ENCODE assay signal across 8 cellular contexts in the genomic region with DNA sequence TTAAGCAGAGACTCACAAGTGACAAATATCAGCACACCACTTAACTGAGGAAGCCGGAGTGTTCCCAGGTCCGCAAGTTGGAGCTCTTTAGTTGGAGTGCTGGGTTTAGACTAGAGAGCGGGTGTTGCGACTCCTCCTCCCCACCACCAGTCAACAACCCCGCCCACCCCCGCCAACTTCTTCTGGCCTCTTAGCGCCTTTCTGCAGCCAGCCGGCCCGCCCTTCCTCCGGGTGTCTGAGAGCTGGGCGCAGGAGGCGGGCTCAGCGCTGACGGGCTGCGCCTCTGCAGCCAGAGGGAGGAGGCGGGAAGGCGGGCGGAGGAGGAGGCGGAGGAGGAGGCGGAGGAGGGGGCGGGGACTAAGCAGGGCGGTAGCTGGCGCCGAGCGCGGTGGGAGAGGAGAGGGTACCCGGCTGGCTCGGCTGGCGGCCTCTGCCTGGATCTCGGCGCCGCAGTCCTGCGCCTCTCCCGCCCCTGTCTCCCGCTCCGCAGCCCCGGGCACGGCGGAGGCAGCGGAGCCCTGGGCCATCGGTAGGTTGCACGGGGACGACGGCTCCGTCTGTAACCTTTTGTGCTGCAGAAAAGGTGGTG. TPM values are rescaled to one million over a fixed set of nuclear protein-coding genes. Genes with fewer than 3 reads are reported as not detected.
DNase-seq lines count a peak whose midpoint lies in the region; ATAC-seq and TF ChIP-seq lines count a peak whose summit lies in the region.

A gene with protein sequence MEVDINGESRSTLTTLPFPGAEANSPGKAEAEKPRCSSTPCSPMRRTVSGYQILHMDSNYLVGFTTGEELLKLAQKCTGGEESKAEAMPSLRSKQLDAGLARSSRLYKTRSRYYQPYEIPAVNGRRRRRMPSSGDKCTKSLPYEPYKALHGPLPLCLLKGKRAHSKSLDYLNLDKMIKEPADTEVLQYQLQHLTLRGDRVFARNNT (plus strand): TSS at position 396 of the 589 bp plus-strand sequence. CDS start 17,157 bp downstream, outside the sequence.

- H3K4me3 ChIP-seq in AG09309 (ENCODE audit: control insufficient read depth, low read depth, low read length), result peak within 1 kb of the TSS; percentile 98
- peak within 1 kb of the TSS; percentile 85 for H3K4me3 ChIP-seq in smooth muscle cell

- ATAC-seq in GM19023 (IDR thresholded peaks at IDR 0.05; ENCODE audit: unreplicated experiment) (peak; percentile 83), HG03196 (IDR thresholded peaks at IDR 0.05; ENCODE audit: unreplicated experiment) (peak; percentile 88)

- peak within 1 kb of the TSS; percentile 99 for H3K4me2 ChIP-seq in smooth muscle cell

- TF ChIP-seq CTCF in AG09309 (IDR thresholded peaks at IDR 0.05; ENCODE audit: control insufficient read depth, insufficient read depth, low read depth, low read length, missing control alignments) (no peak), smooth muscle cell (IDR thresholded peaks at IDR 0.05; ENCODE audit: borderline replicate concordance, insufficient read depth, poor library complexity, severe bottlenecking) (no peak)

- DNase-seq in AG09309 (ENCODE audit: low read depth) (peak; percentile 92), NCI-H345 (lab: John Stamatoyannopoulos, UW) (peak; percentile 95), iPS-NIHi7 (ENCODE audit: extremely low spot score) (peak; percentile 95), smooth muscle cell (lab: John Stamatoyannopoulos, UW; ENCODE audit: unreplicated experiment) (peak; percentile 87)
- DNase-seq in activated CD4-positive, CD25-positive, alpha-beta regulatory T cell (lab: John Stamatoyannopoulos, UW), result peak; percentile 79 to 90 (median 84)
- DNase-seq in central memory CD4-positive, alpha-beta T cell, result peak; percentile 90

- peaks cover 37% of the 10 kb centered on the region for H3K79me2 ChIP-seq in smooth muscle cell (ENCODE audit: low read depth)

- no peaks in the 10 kb centered on the region for H3K27me3 ChIP-seq in smooth muscle cell (ENCODE audit: low read depth)

- H3K9ac ChIP-seq in smooth muscle cell (ENCODE audit: low read depth), result peak within 1 kb of the TSS; percentile 8

- H3K9me3 ChIP-seq in smooth muscle cell (replicated peaks; ENCODE audit: low read depth), result no peaks in the 10 kb centered on the region

- peaks cover 3% of the 10 kb centered on the region for H3F3A ChIP-seq in smooth muscle cell (ENCODE audit: low read depth)

- peaks cover 38% of the 10 kb centered on the region for H4K20me1 ChIP-seq in smooth muscle cell (ENCODE audit: low read depth)

- H3K36me3 ChIP-seq in smooth muscle cell (ENCODE audit: low read depth), result no peaks in the 10 kb centered on the region

- peaks cover 10% of the 10 kb centered on the region for H3K4me1 ChIP-seq in smooth muscle cell (ENCODE audit: low read depth)

- WGBS in smooth muscle cell (ENCODE audit: low lambda C conversion rate), result 2% methylated on average over 4 of the region's 45 CpGs

- H3K27ac ChIP-seq in smooth muscle cell (ENCODE audit: low read depth), result no peak within 1 kb of the TSS

- H2AFZ ChIP-seq in smooth muscle cell (ENCODE audit: low read depth), result peak within 1 kb of the TSS; percentile 85

RNA-seq across cellular contexts. Expression of the gene that starts here (rescaled TPM):
- total RNA-seq in smooth muscle cell, result 24.0 and 24.7 TPM in 2 replicates
- 6.7 and 22.7 TPM in 2 replicates for polyA plus RNA-seq in smooth muscle cell
